ENCODE assay signal across 8 cellular contexts in the genomic region with DNA sequence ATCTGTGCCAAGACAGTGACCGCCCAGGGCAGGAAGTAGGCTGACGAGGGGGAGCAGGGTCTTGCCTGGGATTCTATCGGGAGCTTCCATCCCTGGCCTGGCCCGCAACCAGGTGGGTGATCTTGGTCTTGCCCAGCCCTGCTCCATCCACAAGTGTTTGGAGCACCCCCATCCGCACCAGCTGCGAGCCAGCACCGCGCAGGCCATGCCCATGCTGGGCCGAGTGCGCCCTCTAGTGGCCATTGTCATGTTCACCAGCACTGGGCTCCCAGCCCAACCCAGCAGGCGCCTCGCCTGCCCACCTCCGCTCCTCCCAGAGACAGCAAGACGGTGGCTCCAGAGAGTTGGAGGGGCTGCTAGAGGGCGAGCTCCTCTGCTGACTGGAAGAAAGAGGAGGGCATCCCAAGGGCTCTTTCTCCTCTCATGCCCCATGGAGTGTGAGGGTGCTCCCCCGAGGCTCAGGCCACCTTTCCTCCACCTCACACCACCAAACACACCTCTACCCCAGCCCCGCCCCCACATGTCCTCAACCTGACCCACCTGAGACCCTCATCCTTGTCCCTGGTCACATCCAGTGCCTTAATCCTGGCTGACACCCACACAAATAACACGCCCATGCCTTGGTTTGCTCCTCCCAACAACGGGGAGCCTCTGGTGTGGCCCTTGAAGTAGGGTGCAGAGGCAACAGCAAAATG. TPM values are rescaled to one million over a fixed set of nuclear protein-coding genes. Genes with fewer than 3 reads are reported as not detected.
DNase-seq lines count a peak whose midpoint lies in the region; ATAC-seq and TF ChIP-seq lines count a peak whose summit lies in the region.

No MANE protein-coding gene starts in this region.

- TF ChIP-seq CTCF in chondrocyte (IDR thresholded peaks at IDR 0.05) (peak; percentile 86), left lung (IDR thresholded peaks at IDR 0.05) (peak; percentile 83 to 90)

- no peak overlapping the region for H3K27ac ChIP-seq in left lung

- no peak overlapping the region for H3K4me3 Mint-ChIP-seq in chondrocyte (ENCODE audit: unreplicated experiment)

- no peaks in the 10 kb centered on the region for H3K27me3 Mint-ChIP-seq in chondrocyte (ENCODE audit: low read depth)

- ATAC-seq in GM18867 (IDR thresholded peaks at IDR 0.05; ENCODE audit: unreplicated experiment), result peak; percentile 94
- peak; percentile 96 for ATAC-seq in HG03103 (IDR thresholded peaks at IDR 0.05; ENCODE audit: low read depth, unreplicated experiment)
- ATAC-seq in left lung, result peak; percentile 84

- H3K9me3 Mint-ChIP-seq in chondrocyte (ENCODE audit: low read depth), result no peaks in the 10 kb centered on the region

- peaks cover 0 to 3% of the 10 kb centered on the region in 2 donors for H3K4me1 ChIP-seq in left lung

- H3K4me3 ChIP-seq in left lung, result no peak overlapping the region

- intact Hi-C loops in left lung (cut with DNase I), result no loop called here

- peak overlapping the region; percentile 76 for H3K27ac Mint-ChIP-seq in chondrocyte (ENCODE audit: unreplicated experiment)

- H3K9me3 ChIP-seq in left lung, result no peaks in the 10 kb centered on the region

- peaks cover 16% of the 10 kb centered on the region for H3K36me3 Mint-ChIP-seq in chondrocyte (ENCODE audit: low read depth)

- DNase-seq in AG20443 (ENCODE audit: low spot score) (peak; percentile 87), NCI-H446 (lab: John Stamatoyannopoulos, UW) (peak; percentile 42 to 87), chondrocyte (ENCODE audit: low spot score) (no peak), left lung (peak; percentile 81 to 95)
- peak; percentile 86 for DNase-seq in activated CD4-positive, alpha-beta T cell treated with anti-CD3 and anti-CD28 coated beads for 48 hours
- DNase-seq in stimulated activated CD4-positive, alpha-beta T cell treated with anti-CD3 and anti-CD28 coated beads, TNF-alpha, amount 100 ng/mL, for 1 hour (ENCODE audit: low read depth in 3 of 3, low spot score in 1 of 3), result peak; percentile 51 to 76 (median 73)

- peaks cover 24% of the 10 kb centered on the region for H3K4me1 Mint-ChIP-seq in chondrocyte (ENCODE audit: low read depth)

- no peaks in the 10 kb centered on the region for H3K27me3 ChIP-seq in left lung

- H3K36me3 ChIP-seq in left lung, result no peaks in the 10 kb centered on the region

RNA-seq across cellular contexts. Expression of a gene that starts 9.8 kb away (rescaled TPM):
- 0.17 to 0.46 TPM (median 0.37 TPM) in 3 replicates for total RNA-seq in chondrocyte
- total RNA-seq in left lung, result not detected

RNA-seq across cellular contexts. Expression of a gene that starts 12.9 kb away (rescaled TPM):
- total RNA-seq in chondrocyte (1,195 to 2,668 TPM (median 2,632 TPM) in 3 replicates), left lung (100 to 1,000 TPM; 200 to 492 TPM)

RNA-seq across cellular contexts. Expression of a gene that starts 37.3 kb away (rescaled TPM):
- total RNA-seq in chondrocyte, result 31.3 to 43.6 TPM (median 32.3 TPM) in 3 replicates
- 10 to 100 TPM; 20.1 to 28.0 TPM for total RNA-seq in left lung
